1 cellular context compared by ENCODE assay signal in the genomic region with DNA sequence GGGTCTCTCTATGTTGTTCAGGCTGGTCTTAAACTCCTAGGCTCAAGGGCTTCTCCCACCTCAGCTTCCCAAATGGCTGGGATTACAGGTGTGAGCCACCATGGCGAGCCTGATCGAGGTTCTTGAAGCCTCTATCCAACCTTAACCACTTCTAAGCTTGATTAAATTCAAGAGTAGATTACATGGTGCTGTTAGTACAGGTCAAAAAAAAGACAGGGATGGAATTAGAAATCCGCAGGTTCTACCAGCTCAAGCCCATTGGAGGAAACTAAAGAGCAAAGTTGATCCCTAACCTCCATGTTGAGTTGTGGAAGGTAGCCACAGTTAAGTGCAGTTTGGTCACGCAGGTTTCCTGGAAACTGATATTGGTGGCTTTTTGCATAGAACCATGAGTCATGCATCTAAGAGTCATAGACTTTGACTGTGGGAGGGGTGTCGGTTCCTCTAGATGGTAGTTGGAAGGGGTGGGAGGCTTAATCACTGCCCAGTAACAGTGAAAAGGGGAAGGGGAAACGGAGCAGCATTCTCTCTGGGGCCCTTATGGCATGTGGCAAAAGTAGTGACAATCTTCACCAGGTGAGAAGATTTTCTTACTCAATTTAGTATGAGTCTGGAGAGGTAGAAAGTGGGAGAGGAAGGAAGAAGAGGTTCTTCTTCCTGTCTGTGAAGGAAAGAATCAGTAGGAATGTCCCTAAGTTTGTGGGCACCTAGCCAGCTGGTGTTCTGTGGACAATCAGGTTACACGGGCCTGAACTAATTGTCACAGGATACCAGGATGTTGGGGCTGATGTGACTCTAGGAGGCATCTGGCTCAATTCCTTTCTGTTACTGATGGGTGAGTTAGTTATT.
TF ChIP-seq lines count a peak whose summit lies in the region.

No MANE protein-coding gene starts in this region.

TF ChIP-seq in GM12878, 131 proteins besides CTCF, POLR2A, EP300 and RAD21 (continued from another document and continues in another):
- TF ChIP-seq ZNF592 (IDR thresholded peaks at IDR 0.05) = no peak
- TF ChIP-seq ZSCAN29 (IDR thresholded peaks at IDR 0.05) = no peak
- TF ChIP-seq SRF (IDR thresholded peaks at IDR 0.05; ENCODE audit: low read depth in 2 of 2, low read length in 2 of 2) = no peak
- TF ChIP-seq IKZF2 (IDR thresholded peaks at IDR 0.05) = peak; percentile 68 to 80; a peak in 3 of 4 replicates
- TF ChIP-seq, protein P1, sequence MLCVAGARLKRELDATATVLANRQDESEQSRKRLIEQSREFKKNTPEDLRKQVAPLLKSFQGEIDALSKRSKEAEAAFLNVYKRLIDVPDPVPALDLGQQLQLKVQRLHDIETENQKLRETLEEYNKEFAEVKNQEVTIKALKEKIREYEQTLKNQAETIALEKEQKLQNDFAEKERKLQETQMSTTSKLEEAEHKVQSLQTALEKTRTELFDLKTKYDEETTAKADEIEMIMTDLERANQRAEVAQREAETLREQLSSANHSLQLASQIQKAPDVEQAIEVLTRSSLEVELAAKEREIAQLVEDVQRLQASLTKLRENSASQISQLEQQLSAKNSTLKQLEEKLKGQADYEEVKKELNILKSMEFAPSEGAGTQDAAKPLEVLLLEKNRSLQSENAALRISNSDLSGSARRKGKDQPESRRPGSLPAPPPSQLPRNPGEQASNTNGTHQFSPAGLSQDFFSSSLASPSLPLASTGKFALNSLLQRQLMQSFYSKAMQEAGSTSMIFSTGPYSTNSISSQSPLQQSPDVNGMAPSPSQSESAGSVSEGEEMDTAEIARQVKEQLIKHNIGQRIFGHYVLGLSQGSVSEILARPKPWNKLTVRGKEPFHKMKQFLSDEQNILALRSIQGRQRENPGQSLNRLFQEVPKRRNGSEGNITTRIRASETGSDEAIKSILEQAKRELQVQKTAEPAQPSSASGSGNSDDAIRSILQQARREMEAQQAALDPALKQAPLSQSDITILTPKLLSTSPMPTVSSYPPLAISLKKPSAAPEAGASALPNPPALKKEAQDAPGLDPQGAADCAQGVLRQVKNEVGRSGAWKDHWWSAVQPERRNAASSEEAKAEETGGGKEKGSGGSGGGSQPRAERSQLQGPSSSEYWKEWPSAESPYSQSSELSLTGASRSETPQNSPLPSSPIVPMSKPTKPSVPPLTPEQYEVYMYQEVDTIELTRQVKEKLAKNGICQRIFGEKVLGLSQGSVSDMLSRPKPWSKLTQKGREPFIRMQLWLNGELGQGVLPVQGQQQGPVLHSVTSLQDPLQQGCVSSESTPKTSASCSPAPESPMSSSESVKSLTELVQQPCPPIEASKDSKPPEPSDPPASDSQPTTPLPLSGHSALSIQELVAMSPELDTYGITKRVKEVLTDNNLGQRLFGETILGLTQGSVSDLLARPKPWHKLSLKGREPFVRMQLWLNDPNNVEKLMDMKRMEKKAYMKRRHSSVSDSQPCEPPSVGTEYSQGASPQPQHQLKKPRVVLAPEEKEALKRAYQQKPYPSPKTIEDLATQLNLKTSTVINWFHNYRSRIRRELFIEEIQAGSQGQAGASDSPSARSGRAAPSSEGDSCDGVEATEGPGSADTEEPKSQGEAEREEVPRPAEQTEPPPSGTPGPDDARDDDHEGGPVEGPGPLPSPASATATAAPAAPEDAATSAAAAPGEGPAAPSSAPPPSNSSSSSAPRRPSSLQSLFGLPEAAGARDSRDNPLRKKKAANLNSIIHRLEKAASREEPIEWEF (IDR thresholded peaks at IDR 0.05; ENCODE audit: insufficient replicate concordance, low read depth, low read length) = no peak
- TF ChIP-seq IRF5 (IDR thresholded peaks at IDR 0.05; ENCODE audit: borderline replicate concordance) = no peak
- no peak for TF ChIP-seq TCF7 (IDR thresholded peaks at IDR 0.05; ENCODE audit: borderline replicate concordance)
- TF ChIP-seq JUNB (IDR thresholded peaks at IDR 0.05) = peak; percentile 65
- no peak for TF ChIP-seq MTA3 (IDR thresholded peaks at IDR 0.05; ENCODE audit: borderline replicate concordance, low read length)
- no peak for TF ChIP-seq RB1 (IDR thresholded peaks at IDR 0.05; ENCODE audit: borderline replicate concordance)
- TF ChIP-seq CHD4 (IDR thresholded peaks at IDR 0.05) = no peak
- TF ChIP-seq, protein P2, sequence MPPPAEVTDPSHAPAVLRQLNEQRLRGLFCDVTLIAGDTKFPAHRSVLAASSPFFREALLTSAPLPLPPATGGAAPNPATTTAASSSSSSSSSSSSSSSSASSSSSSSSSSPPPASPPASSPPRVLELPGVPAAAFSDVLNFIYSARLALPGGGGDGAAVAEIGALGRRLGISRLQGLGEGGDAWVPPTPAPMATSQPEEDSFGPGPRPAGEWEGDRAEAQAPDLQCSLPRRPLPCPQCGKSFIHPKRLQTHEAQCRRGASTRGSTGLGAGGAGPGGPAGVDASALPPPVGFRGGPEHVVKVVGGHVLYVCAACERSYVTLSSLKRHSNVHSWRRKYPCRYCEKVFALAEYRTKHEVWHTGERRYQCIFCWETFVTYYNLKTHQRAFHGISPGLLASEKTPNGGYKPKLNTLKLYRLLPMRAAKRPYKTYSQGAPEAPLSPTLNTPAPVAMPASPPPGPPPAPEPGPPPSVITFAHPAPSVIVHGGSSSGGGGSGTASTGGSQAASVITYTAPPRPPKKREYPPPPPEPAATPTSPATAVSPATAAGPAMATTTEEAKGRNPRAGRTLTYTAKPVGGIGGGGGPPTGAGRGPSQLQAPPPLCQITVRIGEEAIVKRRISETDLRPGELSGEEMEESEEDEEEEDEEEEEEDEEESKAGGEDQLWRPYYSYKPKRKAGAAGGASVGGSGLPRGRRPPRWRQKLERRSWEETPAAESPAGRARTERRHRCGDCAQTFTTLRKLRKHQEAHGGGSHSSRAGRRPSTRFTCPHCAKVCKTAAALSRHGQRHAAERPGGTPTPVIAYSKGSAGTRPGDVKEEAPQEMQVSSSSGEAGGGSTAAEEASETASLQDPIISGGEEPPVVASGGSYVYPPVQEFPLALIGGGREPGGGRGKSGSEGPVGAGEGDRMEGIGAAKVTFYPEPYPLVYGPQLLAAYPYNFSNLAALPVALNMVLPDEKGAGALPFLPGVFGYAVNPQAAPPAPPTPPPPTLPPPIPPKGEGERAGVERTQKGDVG (CRISPR knock-in tag; IDR thresholded peaks at IDR 0.05) = no peak
- no peak for TF ChIP-seq LARP7 (IDR thresholded peaks at IDR 0.05)
- TF ChIP-seq NFYA (IDR thresholded peaks at IDR 0.05; ENCODE audit: borderline replicate concordance, low read depth, low read length) = no peak
- TF ChIP-seq, protein P3, sequence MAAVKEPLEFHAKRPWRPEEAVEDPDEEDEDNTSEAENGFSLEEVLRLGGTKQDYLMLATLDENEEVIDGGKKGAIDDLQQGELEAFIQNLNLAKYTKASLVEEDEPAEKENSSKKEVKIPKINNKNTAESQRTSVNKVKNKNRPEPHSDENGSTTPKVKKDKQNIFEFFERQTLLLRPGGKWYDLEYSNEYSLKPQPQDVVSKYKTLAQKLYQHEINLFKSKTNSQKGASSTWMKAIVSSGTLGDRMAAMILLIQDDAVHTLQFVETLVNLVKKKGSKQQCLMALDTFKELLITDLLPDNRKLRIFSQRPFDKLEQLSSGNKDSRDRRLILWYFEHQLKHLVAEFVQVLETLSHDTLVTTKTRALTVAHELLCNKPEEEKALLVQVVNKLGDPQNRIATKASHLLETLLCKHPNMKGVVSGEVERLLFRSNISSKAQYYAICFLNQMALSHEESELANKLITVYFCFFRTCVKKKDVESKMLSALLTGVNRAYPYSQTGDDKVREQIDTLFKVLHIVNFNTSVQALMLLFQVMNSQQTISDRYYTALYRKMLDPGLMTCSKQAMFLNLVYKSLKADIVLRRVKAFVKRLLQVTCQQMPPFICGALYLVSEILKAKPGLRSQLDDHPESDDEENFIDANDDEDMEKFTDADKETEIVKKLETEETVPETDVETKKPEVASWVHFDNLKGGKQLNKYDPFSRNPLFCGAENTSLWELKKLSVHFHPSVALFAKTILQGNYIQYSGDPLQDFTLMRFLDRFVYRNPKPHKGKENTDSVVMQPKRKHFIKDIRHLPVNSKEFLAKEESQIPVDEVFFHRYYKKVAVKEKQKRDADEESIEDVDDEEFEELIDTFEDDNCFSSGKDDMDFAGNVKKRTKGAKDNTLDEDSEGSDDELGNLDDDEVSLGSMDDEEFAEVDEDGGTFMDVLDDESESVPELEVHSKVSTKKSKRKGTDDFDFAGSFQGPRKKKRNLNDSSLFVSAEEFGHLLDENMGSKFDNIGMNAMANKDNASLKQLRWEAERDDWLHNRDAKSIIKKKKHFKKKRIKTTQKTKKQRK (IDR thresholded peaks at IDR 0.05; ENCODE audit: low read depth, low read length) = no peak
- TF ChIP-seq MYC (IDR thresholded peaks at IDR 0.05; ENCODE audit: insufficient read depth, insufficient read length, insufficient replicate concordance, low read length, severe bottlenecking) = no peak
- no peak for TF ChIP-seq KDM1A (IDR thresholded peaks at IDR 0.05; ENCODE audit: borderline replicate concordance)
- TF ChIP-seq, protein P4, sequence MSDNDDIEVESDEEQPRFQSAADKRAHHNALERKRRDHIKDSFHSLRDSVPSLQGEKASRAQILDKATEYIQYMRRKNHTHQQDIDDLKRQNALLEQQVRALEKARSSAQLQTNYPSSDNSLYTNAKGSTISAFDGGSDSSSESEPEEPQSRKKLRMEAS (IDR thresholded peaks at IDR 0.05; ENCODE audit: low read depth, low read length) = no peak
- no peak for TF ChIP-seq TCF3 (IDR thresholded peaks at IDR 0.05; ENCODE audit: borderline replicate concordance, insufficient read depth, low read depth, low read length)
- TF ChIP-seq ZNF384 (IDR thresholded peaks at IDR 0.05; ENCODE audit: borderline replicate concordance, low read depth, low read length) = no peak
- TF ChIP-seq, protein P5, sequence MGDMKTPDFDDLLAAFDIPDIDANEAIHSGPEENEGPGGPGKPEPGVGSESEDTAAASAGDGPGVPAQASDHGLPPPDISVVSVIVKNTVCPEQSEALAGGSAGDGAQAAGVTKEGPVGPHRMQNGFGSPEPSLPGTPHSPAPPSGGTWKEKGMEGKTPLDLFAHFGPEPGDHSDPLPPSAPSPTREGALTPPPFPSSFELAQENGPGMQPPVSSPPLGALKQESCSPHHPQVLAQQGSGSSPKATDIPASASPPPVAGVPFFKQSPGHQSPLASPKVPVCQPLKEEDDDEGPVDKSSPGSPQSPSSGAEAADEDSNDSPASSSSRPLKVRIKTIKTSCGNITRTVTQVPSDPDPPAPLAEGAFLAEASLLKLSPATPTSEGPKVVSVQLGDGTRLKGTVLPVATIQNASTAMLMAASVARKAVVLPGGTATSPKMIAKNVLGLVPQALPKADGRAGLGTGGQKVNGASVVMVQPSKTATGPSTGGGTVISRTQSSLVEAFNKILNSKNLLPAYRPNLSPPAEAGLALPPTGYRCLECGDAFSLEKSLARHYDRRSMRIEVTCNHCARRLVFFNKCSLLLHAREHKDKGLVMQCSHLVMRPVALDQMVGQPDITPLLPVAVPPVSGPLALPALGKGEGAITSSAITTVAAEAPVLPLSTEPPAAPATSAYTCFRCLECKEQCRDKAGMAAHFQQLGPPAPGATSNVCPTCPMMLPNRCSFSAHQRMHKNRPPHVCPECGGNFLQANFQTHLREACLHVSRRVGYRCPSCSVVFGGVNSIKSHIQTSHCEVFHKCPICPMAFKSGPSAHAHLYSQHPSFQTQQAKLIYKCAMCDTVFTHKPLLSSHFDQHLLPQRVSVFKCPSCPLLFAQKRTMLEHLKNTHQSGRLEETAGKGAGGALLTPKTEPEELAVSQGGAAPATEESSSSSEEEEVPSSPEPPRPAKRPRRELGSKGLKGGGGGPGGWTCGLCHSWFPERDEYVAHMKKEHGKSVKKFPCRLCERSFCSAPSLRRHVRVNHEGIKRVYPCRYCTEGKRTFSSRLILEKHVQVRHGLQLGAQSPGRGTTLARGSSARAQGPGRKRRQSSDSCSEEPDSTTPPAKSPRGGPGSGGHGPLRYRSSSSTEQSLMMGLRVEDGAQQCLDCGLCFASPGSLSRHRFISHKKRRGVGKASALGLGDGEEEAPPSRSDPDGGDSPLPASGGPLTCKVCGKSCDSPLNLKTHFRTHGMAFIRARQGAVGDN (IDR thresholded peaks at IDR 0.05) = no peak
- TF ChIP-seq, protein P6, sequence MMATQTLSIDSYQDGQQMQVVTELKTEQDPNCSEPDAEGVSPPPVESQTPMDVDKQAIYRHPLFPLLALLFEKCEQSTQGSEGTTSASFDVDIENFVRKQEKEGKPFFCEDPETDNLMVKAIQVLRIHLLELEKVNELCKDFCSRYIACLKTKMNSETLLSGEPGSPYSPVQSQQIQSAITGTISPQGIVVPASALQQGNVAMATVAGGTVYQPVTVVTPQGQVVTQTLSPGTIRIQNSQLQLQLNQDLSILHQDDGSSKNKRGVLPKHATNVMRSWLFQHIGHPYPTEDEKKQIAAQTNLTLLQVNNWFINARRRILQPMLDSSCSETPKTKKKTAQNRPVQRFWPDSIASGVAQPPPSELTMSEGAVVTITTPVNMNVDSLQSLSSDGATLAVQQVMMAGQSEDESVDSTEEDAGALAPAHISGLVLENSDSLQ (IDR thresholded peaks at IDR 0.05) = no peak
- 0 out of 2 replicates have a peak, but pooled peaks have one; percentile 49 for TF ChIP-seq IRF4 (IDR thresholded peaks at IDR 0.05; ENCODE audit: low read depth, low read length)
- TF ChIP-seq SIN3A (IDR thresholded peaks at IDR 0.05; ENCODE audit: low read depth, low read length) = no peak
- TF ChIP-seq FOXM1 (IDR thresholded peaks at IDR 0.05; ENCODE audit: low read depth, low read length) = 0 out of 2 replicates have a peak, but pooled peaks have one; percentile 5
